In genomic region chr6:31971993-31972708, GRCh38 we compare ENCODE assay signal across 1 cellular context.
TF ChIP-seq lines count a peak whose summit lies in the region.

DXO (minus strand) TSS chr6:31972138; CDS start chr6:31971675, 463 bp downstream.

TF ChIP-seq in HepG2, 621 proteins besides CTCF, POLR2A, EP300 and RAD21 (continued from another document and continues in another):
- no peak for TF ChIP-seq BCLAF1 (IDR thresholded peaks at IDR 0.05)
- 0 out of 2 replicates have a peak, but pooled peaks have one; percentile 76 for TF ChIP-seq CERS6 (CRISPR knock-in tag; IDR thresholded peaks at IDR 0.05)
- TF ChIP-seq ARNTL (CRISPR knock-in tag; IDR thresholded peaks at IDR 0.05): peak; percentile 57
- no peak for TF ChIP-seq ZFP36 (IDR thresholded peaks at IDR 0.05; ENCODE audit: borderline replicate concordance, low read depth, low read length, partially characterized antibody)
- TF ChIP-seq EEA1 (CRISPR knock-in tag; IDR thresholded peaks at IDR 0.05; ENCODE audit: borderline replicate concordance): peak; percentile 38; the same call in 1 of the 2 replicates
- TF ChIP-seq ZNF256 (CRISPR knock-in tag; conservative IDR thresholded peaks at IDR 0.05): peak; percentile 55; the same call in 1 of the 2 replicates
- TF ChIP-seq HNRNPK (IDR thresholded peaks at IDR 0.05; ENCODE audit: low read depth, low read length, poor library complexity, severe bottlenecking): no peak
- TF ChIP-seq ZNF614 (CRISPR knock-in tag; IDR thresholded peaks at IDR 0.05; ENCODE audit: borderline replicate concordance): no peak; the same call in 1 of the 2 replicates
- peak; percentile 63 for TF ChIP-seq TFE3 (CRISPR knock-in tag; IDR thresholded peaks at IDR 0.05)
- peak; percentile 29; the same call in 1 of the 2 replicates for TF ChIP-seq PPARG (CRISPR knock-in tag; conservative IDR thresholded peaks at IDR 0.05)
- TF ChIP-seq ZFP82 (CRISPR knock-in tag; IDR thresholded peaks at IDR 0.05; ENCODE audit: borderline replicate concordance): no peak
- TF ChIP-seq STAG1 (CRISPR knock-in tag; IDR thresholded peaks at IDR 0.05): peak; percentile 36; the same call in 1 of the 2 replicates
- no peak for TF ChIP-seq ZBTB1 (CRISPR knock-in tag; IDR thresholded peaks at IDR 0.05; ENCODE audit: borderline replicate concordance)
- TF ChIP-seq KLF16 (CRISPR knock-in tag; IDR thresholded peaks at IDR 0.05): peak; percentile 60 to 94; a peak in 2 of 4 replicates
- TF ChIP-seq USF2 (IDR thresholded peaks at IDR 0.05; ENCODE audit: low read depth, low read length): peak; percentile 28; the same call in 1 of the 2 replicates
- peak; percentile 71; the same call in 1 of the 2 replicates for TF ChIP-seq USF2 (CRISPR knock-in tag; IDR thresholded peaks at IDR 0.05; ENCODE audit: borderline replicate concordance)
- TF ChIP-seq AKAP8 (CRISPR knock-in tag; IDR thresholded peaks at IDR 0.05): peak; percentile 88
- no peak for TF ChIP-seq ARID3A (IDR thresholded peaks at IDR 0.05; ENCODE audit: low read depth, low read length)
- no peak for TF ChIP-seq ZNF512B (CRISPR knock-in tag; IDR thresholded peaks at IDR 0.05; ENCODE audit: borderline replicate concordance)
- TF ChIP-seq SALL1 (CRISPR knock-in tag; IDR thresholded peaks at IDR 0.05): peak; percentile 79; the same call in 1 of the 2 replicates
- peak; percentile 91 for TF ChIP-seq ZNF772 (CRISPR knock-in tag; IDR thresholded peaks at IDR 0.05)
- no peak; the same call in 1 of the 2 replicates for TF ChIP-seq ZNF136 (CRISPR knock-in tag; IDR thresholded peaks at IDR 0.05; ENCODE audit: low read depth)
- TF ChIP-seq REL (CRISPR knock-in tag; conservative IDR thresholded peaks at IDR 0.05): peak; percentile 98
- peak; percentile 18; the same call in 1 of the 2 replicates for TF ChIP-seq ZNF710 (CRISPR knock-in tag; IDR thresholded peaks at IDR 0.05; ENCODE audit: borderline replicate concordance)
- TF ChIP-seq ATF1 (CRISPR knock-in tag; IDR thresholded peaks at IDR 0.05): peak; percentile 100
- TF ChIP-seq NR2F6 (IDR thresholded peaks at IDR 0.05): peak; percentile 50; the same call in 1 of the 2 replicates
- peak; percentile 17 for TF ChIP-seq NR2F6 (CRISPR knock-in tag; IDR thresholded peaks at IDR 0.05)
- TF ChIP-seq NRL (CRISPR knock-in tag; IDR thresholded peaks at IDR 0.05; ENCODE audit: borderline replicate concordance): peak; percentile 86
- peak; percentile 81 for TF ChIP-seq ZNF552 (CRISPR knock-in tag; IDR thresholded peaks at IDR 0.05; ENCODE audit: borderline replicate concordance)
- TF ChIP-seq ZSCAN12 (CRISPR knock-in tag; IDR thresholded peaks at IDR 0.05): no peak
- peak; percentile 47; the same call in 1 of the 2 replicates for TF ChIP-seq FOXK2 (IDR thresholded peaks at IDR 0.05)
- no peak; the same call in 1 of the 2 replicates for TF ChIP-seq SRY (CRISPR knock-in tag; IDR thresholded peaks at IDR 0.05)
- TF ChIP-seq SOX6 (IDR thresholded peaks at IDR 0.05): no peak
- peak; percentile 80 for TF ChIP-seq SOX6 (CRISPR knock-in tag; IDR thresholded peaks at IDR 0.05)
- TF ChIP-seq NR2C2 (CRISPR knock-in tag; IDR thresholded peaks at IDR 0.05; ENCODE audit: borderline replicate concordance): peak; percentile 94
- TF ChIP-seq ZNF530 (CRISPR knock-in tag; IDR thresholded peaks at IDR 0.05; ENCODE audit: low read depth): no peak
- TF ChIP-seq SNAI1 (CRISPR knock-in tag; IDR thresholded peaks at IDR 0.05; ENCODE audit: borderline replicate concordance): peak; percentile 60; the same call in 1 of the 2 replicates
- no peak; the same call in 1 of the 2 replicates for TF ChIP-seq HHEX (CRISPR knock-in tag; IDR thresholded peaks at IDR 0.05)
- peak; percentile 55; the same call in 1 of the 2 replicates for TF ChIP-seq FOXJ3 (CRISPR knock-in tag; IDR thresholded peaks at IDR 0.05; ENCODE audit: borderline replicate concordance)
- TF ChIP-seq ZNF784 (CRISPR knock-in tag; IDR thresholded peaks at IDR 0.05; ENCODE audit: borderline replicate concordance): no peak; the same call in 1 of the 2 replicates
- peak; percentile 95 for TF ChIP-seq ZNF788 (CRISPR knock-in tag; IDR thresholded peaks at IDR 0.05; ENCODE audit: borderline replicate concordance)
- TF ChIP-seq GRHL1 (CRISPR knock-in tag; conservative IDR thresholded peaks at IDR 0.05): no peak
- TF ChIP-seq KAT8 (CRISPR knock-in tag; IDR thresholded peaks at IDR 0.05): peak; percentile 99
- TF ChIP-seq ZNF740 (CRISPR knock-in tag; IDR thresholded peaks at IDR 0.05): peak; percentile 90
